1 cellular context compared by ENCODE assay signal in the genomic region with DNA sequence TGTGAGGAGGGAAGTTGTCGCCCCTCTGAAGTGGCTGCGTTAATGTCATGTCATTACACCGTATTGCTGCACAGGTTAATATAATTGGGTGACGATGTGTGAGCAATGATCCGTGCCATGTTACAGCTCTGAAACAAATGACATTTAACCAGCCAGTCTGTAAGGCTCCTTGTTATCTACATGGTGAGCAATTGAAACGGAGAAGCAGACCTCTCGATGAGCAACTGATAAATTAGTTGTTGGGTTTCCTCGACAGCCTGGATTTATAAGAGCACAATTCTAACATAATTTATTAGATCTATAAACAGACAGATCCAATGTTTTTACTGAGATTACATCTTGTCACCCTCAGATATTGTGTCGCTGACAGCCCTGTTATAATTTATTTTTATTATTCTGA.
TF ChIP-seq lines count a peak whose summit lies in the region.

No MANE protein-coding gene starts in this region.

TF ChIP-seq in HEK293, 187 proteins besides CTCF, POLR2A, EP300 and RAD21 (continued from another document and continues in another):
- TF ChIP-seq, protein P1, sequence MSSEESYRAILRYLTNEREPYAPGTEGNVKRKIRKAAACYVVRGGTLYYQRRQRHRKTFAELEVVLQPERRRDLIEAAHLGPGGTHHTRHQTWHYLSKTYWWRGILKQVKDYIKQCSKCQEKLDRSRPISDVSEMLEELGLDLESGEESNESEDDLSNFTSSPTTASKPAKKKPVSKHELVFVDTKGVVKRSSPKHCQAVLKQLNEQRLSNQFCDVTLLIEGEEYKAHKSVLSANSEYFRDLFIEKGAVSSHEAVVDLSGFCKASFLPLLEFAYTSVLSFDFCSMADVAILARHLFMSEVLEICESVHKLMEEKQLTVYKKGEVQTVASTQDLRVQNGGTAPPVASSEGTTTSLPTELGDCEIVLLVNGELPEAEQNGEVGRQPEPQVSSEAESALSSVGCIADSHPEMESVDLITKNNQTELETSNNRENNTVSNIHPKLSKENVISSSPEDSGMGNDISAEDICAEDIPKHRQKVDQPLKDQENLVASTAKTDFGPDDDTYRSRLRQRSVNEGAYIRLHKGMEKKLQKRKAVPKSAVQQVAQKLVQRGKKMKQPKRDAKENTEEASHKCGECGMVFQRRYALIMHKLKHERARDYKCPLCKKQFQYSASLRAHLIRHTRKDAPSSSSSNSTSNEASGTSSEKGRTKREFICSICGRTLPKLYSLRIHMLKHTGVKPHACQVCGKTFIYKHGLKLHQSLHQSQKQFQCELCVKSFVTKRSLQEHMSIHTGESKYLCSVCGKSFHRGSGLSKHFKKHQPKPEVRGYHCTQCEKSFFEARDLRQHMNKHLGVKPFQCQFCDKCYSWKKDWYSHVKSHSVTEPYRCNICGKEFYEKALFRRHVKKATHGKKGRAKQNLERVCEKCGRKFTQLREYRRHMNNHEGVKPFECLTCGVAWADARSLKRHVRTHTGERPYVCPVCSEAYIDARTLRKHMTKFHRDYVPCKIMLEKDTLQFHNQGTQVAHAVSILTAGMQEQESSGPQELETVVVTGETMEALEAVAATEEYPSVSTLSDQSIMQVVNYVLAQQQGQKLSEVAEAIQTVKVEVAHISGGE (tag by site-specific recombination; conservative IDR thresholded peaks at IDR 0.05; ENCODE audit: low read depth), result no peak
- TF ChIP-seq OVOL3 (tag by site-specific recombination; IDR thresholded peaks at IDR 0.05) (0 out of 2 replicates have a peak, but pooled peaks have one; percentile 42), ZNF302 (tag by site-specific recombination; IDR thresholded peaks at IDR 0.05; ENCODE audit: low read depth) (no peak), KLF9 (tag by site-specific recombination; IDR thresholded peaks at IDR 0.05; ENCODE audit: low read depth) (no peak), TRIM28 (IDR thresholded peaks at IDR 0.05; ENCODE audit: borderline replicate concordance, low read length) (0 out of 2 replicates have a peak, but pooled peaks have one; percentile 47), ZNF777 (tag by site-specific recombination; IDR thresholded peaks at IDR 0.05; ENCODE audit: borderline replicate concordance) (no peak), ZSCAN23 (tag by site-specific recombination; IDR thresholded peaks at IDR 0.05) (no peak), ZNF239 (tag by site-specific recombination; IDR thresholded peaks at IDR 0.05) (no peak), TCF7L2 (IDR thresholded peaks at IDR 0.05; ENCODE audit: borderline replicate concordance, low read depth, low read length) (peak; percentile 80), KLF16 (tag by site-specific recombination; IDR thresholded peaks at IDR 0.05) (peak; percentile 60), FEZF1 (tag by site-specific recombination; IDR thresholded peaks at IDR 0.05) (peak; percentile 88), ZNF76 (tag by site-specific recombination; IDR thresholded peaks at IDR 0.05; ENCODE audit: borderline replicate concordance, low read depth) (no peak), ZBTB48 (tag by site-specific recombination; IDR thresholded peaks at IDR 0.05) (no peak), ZNF223 (tag by site-specific recombination; IDR thresholded peaks at IDR 0.05) (no peak), ZBTB17 (tag by site-specific recombination; IDR thresholded peaks at IDR 0.05) (peak; percentile 58), SP3 (tag by site-specific recombination; IDR thresholded peaks at IDR 0.05) (no peak), ZNF747 (tag by site-specific recombination; IDR thresholded peaks at IDR 0.05) (no peak), ZNF2 (tag by site-specific recombination; IDR thresholded peaks at IDR 0.05) (no peak), ZNF341 (tag by site-specific recombination; IDR thresholded peaks at IDR 0.05; ENCODE audit: low read depth) (no peak), ZBTB7A (tag by site-specific recombination; IDR thresholded peaks at IDR 0.05; ENCODE audit: low read depth) (no peak), ZNF174 (tag by site-specific recombination; IDR thresholded peaks at IDR 0.05) (no peak), SP7 (tag by site-specific recombination; IDR thresholded peaks at IDR 0.05) (peak; percentile 67), RBAK (tag by site-specific recombination; IDR thresholded peaks at IDR 0.05) (no peak), ZNF555 (tag by site-specific recombination; conservative IDR thresholded peaks at IDR 0.05) (no peak), ZNF132 (tag by site-specific recombination; IDR thresholded peaks at IDR 0.05; ENCODE audit: borderline replicate concordance) (no peak), ZNF623 (tag by site-specific recombination; IDR thresholded peaks at IDR 0.05) (no peak), ZNF843 (tag by site-specific recombination; IDR thresholded peaks at IDR 0.05) (peak; percentile 79), ZNF19 (tag by site-specific recombination; IDR thresholded peaks at IDR 0.05; ENCODE audit: low read depth) (no peak), ZNF37A (tag by site-specific recombination; IDR thresholded peaks at IDR 0.05) (no peak)
- TF ChIP-seq, protein P2, sequence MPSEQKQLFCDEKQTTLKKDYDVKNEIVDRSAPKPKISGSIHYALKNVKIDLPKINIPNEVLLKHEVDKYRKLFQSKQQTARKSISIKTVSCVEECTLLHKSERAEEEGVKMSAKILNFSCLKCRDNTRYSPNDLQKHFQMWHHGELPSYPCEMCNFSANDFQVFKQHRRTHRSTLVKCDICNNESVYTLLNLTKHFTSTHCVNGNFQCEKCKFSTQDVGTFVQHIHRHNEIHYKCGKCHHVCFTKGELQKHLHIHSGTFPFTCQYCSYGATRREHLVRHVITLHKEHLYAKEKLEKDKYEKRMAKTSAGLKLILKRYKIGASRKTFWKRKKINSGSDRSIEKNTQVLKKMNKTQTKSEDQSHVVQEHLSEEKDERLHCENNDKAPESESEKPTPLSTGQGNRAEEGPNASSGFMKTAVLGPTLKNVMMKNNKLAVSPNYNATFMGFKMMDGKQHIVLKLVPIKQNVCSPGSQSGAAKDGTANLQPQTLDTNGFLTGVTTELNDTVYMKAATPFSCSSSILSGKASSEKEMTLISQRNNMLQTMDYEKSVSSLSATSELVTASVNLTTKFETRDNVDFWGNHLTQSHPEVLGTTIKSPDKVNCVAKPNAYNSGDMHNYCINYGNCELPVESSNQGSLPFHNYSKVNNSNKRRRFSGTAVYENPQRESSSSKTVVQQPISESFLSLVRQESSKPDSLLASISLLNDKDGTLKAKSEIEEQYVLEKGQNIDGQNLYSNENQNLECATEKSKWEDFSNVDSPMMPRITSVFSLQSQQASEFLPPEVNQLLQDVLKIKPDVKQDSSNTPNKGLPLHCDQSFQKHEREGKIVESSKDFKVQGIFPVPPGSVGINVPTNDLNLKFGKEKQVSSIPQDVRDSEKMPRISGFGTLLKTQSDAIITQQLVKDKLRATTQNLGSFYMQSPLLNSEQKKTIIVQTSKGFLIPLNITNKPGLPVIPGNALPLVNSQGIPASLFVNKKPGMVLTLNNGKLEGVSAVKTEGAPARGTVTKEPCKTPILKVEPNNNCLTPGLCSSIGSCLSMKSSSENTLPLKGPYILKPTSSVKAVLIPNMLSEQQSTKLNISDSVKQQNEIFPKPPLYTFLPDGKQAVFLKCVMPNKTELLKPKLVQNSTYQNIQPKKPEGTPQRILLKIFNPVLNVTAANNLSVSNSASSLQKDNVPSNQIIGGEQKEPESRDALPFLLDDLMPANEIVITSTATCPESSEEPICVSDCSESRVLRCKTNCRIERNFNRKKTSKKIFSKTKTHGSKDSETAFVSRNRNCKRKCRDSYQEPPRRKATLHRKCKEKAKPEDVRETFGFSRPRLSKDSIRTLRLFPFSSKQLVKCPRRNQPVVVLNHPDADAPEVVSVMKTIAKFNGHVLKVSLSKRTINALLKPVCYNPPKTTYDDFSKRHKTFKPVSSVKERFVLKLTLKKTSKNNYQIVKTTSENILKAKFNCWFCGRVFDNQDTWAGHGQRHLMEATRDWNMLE (tag by site-specific recombination; conservative IDR thresholded peaks at IDR 0.05; ENCODE audit: low read depth), result 0 out of 2 replicates have a peak, but pooled peaks have one; percentile 14
- TF ChIP-seq, protein P3, sequence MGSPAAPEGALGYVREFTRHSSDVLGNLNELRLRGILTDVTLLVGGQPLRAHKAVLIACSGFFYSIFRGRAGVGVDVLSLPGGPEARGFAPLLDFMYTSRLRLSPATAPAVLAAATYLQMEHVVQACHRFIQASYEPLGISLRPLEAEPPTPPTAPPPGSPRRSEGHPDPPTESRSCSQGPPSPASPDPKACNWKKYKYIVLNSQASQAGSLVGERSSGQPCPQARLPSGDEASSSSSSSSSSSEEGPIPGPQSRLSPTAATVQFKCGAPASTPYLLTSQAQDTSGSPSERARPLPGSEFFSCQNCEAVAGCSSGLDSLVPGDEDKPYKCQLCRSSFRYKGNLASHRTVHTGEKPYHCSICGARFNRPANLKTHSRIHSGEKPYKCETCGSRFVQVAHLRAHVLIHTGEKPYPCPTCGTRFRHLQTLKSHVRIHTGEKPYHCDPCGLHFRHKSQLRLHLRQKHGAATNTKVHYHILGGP (tag by site-specific recombination; IDR thresholded peaks at IDR 0.05), result peak; percentile 52; the same call in 1 of the 2 replicates
- TF ChIP-seq, protein P4, sequence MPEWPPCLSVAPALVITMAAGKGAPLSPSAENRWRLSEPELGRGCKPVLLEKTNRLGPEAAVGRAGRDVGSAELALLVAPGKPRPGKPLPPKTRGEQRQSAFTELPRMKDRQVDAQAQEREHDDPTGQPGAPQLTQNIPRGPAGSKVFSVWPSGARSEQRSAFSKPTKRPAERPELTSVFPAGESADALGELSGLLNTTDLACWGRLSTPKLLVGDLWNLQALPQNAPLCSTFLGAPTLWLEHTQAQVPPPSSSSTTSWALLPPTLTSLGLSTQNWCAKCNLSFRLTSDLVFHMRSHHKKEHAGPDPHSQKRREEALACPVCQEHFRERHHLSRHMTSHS (tag by site-specific recombination; IDR thresholded peaks at IDR 0.05), result peak; percentile 49; the same call in 1 of the 2 replicates
- TF ChIP-seq, protein P5, sequence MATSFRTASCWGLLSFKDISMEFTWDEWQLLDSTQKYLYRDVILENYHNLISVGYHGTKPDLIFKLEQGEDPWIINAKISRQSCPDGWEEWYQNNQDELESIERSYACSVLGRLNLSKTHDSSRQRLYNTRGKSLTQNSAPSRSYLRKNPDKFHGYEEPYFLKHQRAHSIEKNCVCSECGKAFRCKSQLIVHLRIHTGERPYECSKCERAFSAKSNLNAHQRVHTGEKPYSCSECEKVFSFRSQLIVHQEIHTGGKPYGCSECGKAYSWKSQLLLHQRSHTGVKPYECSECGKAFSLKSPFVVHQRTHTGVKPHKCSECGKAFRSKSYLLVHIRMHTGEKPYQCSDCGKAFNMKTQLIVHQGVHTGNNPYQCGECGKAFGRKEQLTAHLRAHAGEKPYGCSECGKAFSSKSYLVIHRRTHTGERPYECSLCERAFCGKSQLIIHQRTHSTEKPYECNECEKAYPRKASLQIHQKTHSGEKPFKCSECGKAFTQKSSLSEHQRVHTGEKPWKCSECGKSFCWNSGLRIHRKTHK (tag by site-specific recombination; IDR thresholded peaks at IDR 0.05), result no peak
- TF ChIP-seq, protein P6, sequence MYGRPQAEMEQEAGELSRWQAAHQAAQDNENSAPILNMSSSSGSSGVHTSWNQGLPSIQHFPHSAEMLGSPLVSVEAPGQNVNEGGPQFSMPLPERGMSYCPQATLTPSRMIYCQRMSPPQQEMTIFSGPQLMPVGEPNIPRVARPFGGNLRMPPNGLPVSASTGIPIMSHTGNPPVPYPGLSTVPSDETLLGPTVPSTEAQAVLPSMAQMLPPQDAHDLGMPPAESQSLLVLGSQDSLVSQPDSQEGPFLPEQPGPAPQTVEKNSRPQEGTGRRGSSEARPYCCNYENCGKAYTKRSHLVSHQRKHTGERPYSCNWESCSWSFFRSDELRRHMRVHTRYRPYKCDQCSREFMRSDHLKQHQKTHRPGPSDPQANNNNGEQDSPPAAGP (tag by site-specific recombination; IDR thresholded peaks at IDR 0.05), result no peak
- TF ChIP-seq, protein P7, sequence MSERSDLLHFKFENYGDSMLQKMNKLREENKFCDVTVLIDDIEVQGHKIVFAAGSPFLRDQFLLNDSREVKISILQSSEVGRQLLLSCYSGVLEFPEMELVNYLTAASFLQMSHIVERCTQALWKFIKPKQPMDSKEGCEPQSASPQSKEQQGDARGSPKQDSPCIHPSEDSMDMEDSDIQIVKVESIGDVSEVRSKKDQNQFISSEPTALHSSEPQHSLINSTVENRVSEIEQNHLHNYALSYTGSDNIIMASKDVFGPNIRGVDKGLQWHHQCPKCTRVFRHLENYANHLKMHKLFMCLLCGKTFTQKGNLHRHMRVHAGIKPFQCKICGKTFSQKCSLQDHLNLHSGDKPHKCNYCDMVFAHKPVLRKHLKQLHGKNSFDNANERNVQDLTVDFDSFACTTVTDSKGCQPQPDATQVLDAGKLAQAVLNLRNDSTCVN (tag by site-specific recombination; optimal IDR thresholded peaks at IDR 0.05), result no peak
- TF ChIP-seq, protein P8, sequence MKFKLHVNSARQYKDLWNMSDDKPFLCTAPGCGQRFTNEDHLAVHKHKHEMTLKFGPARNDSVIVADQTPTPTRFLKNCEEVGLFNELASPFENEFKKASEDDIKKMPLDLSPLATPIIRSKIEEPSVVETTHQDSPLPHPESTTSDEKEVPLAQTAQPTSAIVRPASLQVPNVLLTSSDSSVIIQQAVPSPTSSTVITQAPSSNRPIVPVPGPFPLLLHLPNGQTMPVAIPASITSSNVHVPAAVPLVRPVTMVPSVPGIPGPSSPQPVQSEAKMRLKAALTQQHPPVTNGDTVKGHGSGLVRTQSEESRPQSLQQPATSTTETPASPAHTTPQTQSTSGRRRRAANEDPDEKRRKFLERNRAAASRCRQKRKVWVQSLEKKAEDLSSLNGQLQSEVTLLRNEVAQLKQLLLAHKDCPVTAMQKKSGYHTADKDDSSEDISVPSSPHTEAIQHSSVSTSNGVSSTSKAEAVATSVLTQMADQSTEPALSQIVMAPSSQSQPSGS (tag by site-specific recombination; IDR thresholded peaks at IDR 0.05; ENCODE audit: low read depth), result peak; percentile 20; the same call in 1 of the 2 replicates
- TF ChIP-seq, protein P9, sequence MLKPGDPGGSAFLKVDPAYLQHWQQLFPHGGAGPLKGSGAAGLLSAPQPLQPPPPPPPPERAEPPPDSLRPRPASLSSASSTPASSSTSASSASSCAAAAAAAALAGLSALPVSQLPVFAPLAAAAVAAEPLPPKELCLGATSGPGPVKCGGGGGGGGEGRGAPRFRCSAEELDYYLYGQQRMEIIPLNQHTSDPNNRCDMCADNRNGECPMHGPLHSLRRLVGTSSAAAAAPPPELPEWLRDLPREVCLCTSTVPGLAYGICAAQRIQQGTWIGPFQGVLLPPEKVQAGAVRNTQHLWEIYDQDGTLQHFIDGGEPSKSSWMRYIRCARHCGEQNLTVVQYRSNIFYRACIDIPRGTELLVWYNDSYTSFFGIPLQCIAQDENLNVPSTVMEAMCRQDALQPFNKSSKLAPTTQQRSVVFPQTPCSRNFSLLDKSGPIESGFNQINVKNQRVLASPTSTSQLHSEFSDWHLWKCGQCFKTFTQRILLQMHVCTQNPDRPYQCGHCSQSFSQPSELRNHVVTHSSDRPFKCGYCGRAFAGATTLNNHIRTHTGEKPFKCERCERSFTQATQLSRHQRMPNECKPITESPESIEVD (tag by site-specific recombination; IDR thresholded peaks at IDR 0.05), result peak; percentile 75
